Comparison of ENCODE assay signal across 13 cellular contexts in the genomic region with DNA sequence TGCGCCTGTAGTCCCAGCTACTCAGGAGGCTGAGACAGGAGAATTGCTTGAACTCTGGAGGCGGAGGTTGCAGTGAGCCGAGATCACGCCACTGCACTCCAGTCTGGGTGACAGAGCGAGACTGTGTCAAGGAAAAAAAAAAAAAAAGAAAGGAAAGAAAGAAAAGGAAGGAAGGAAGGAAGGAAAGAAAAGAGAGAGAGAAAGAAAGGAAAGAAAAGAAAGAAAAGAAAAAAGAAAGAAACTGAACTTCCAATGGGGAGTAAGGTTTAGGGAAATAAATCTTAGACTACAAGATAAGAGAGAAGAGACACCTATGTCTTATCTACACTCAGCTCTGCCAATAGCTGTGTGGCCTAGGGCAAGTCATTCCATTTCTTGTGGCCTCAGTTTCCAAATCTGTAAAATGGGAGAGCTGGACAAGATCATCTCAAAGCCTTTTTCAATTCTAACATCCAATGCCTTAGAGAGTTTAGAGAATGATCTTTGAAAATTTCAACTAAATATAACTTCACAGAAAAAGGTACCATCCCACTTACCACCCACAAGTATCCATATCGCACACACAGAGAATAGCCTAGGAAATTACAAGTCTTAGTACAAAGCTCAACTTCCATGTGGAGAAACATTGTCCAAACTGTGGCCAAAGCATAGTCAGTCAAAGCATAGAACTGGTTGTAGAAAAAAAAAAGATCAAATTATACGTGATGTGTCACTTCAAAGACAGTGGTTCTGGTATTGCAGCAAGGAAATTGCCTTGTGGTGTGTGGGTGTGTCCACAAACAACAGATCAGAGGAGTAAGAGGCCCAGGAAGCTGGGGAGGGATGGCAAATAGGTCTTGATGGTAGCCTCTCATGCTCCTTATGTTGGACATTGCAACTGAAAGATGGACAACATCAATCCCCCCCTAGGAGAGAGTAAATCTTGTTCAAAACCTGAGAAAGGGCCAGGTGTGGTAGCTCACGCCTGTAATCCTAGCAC. TPM values are rescaled to one million over a fixed set of nuclear protein-coding genes. Genes with fewer than 3 reads are reported as not detected.
A peak's percentile ranks its signal among the peaks of the same experiment; 100 is the strongest.
DNase-seq lines count a peak whose midpoint lies in the region; ATAC-seq and TF ChIP-seq lines count a peak whose summit lies in the region.
"Had no signal": no experiment of that assay in that cellular context is flagged by ENCODE, and none has a peak within 500 bp of the region (broad histone marks: within the 10 kb centered on the region; RNA-seq: fewer than 3 reads in every experiment).

No MANE protein-coding gene starts in this region.

- H3K27me3 ChIP-seq in DND-41 (ENCODE audit: insufficient read depth, low read length, poor library complexity) (no peaks in the 10 kb centered on the region), left lung (no peaks in the 10 kb centered on the region), gastroesophageal sphincter (no peaks in the 10 kb centered on the region)

- H4K20me1 ChIP-seq in DND-41 (ENCODE audit: insufficient read depth, low read length): no peaks in the 10 kb centered on the region

- in situ Hi-C loops in G401 (cut with HindIII; ENCODE audit: low sequenced_read_pairs): no loop called here

- no peaks in the 10 kb centered on the region for H3K36me3 ChIP-seq in DND-41 (ENCODE audit: insufficient read depth, low read length)
- H3K36me3 ChIP-seq in left lung: no peaks in the 10 kb centered on the region
- H3K36me3 ChIP-seq in gastroesophageal sphincter: no peaks in the 10 kb centered on the region

- H3K27ac ChIP-seq in DND-41 (ENCODE audit: low read length) (no peak overlapping the region), left lung (no peak overlapping the region), gastroesophageal sphincter (no peak overlapping the region)
- H3K27ac ChIP-seq: skin epidermis had no signal

- H3K9ac ChIP-seq in DND-41 (ENCODE audit: low read depth, low read length): no peak overlapping the region

- no peaks in the 10 kb centered on the region for H3K27me3 Mint-ChIP-seq in activated T-helper 17 cell treated with anti-CD3 and anti-CD28 coated beads, Interleukin-2, amount 50 U/mL, for 72 hours

- peaks cover 10% of the 10 kb centered on the region for H3K4me1 Mint-ChIP-seq in activated T-helper 17 cell treated with anti-CD3 and anti-CD28 coated beads, Interleukin-2, amount 50 U/mL, for 72 hours

- H3K36me3 Mint-ChIP-seq in activated T-helper 17 cell treated with anti-CD3 and anti-CD28 coated beads, Interleukin-2, amount 50 U/mL, for 72 hours (ENCODE audit: low read depth): no peaks in the 10 kb centered on the region

- DNase-seq in DND-41 (peak; percentile 37), M059J (ENCODE audit: low read depth) (peak; percentile 45), left lung (no peak), epidermal melanocyte (ENCODE audit: insufficient read length, low spot score) (no peak), G401 (ENCODE audit: low spot score) (no peak)
- DNase-seq: activated effector memory CD4-positive, alpha-beta T cell treated with anti-CD3 and anti-CD28 coated beads, Interleukin-2, amount 50 U/mL, for 16 hours had no signal

- no peak overlapping the region for H2AFZ ChIP-seq in DND-41 (ENCODE audit: low read depth, low read length)

- H3K9me3 Mint-ChIP-seq in activated T-helper 17 cell treated with anti-CD3 and anti-CD28 coated beads, Interleukin-2, amount 50 U/mL, for 72 hours: no peaks in the 10 kb centered on the region

- no peak overlapping the region for H3K4me2 ChIP-seq in DND-41 (ENCODE audit: insufficient read depth, low read length)

- no peaks in the 10 kb centered on the region for H3K79me2 ChIP-seq in DND-41 (ENCODE audit: insufficient read depth, low read length)

- H3K4me3 ChIP-seq in DND-41 (ENCODE audit: low read depth in 1 of 2, low read length in 2 of 2): no peak overlapping the region
- H3K4me3 ChIP-seq in left lung: no peak overlapping the region
- no peak overlapping the region for H3K4me3 ChIP-seq in gastroesophageal sphincter
- H3K4me3 ChIP-seq: skin epidermis had no signal

- no peak for TF ChIP-seq EP300 in gastroesophageal sphincter (IDR thresholded peaks at IDR 0.05)

- ATAC-seq in DND-41 (ENCODE audit: insufficient read depth, low read depth) (peak; percentile 81), left lung (peak; percentile 18), HG02981 (IDR thresholded peaks at IDR 0.05; ENCODE audit: unreplicated experiment) (no peak), gastroesophageal sphincter (no peak)
- peak; percentile 77 for ATAC-seq in activated T-helper 17 cell treated with anti-CD3 and anti-CD28 coated beads, Interleukin-2, amount 50 U/mL, for 72 hours (replicated peaks)

- no peaks in the 10 kb centered on the region for H3K9me3 ChIP-seq in DND-41 (ENCODE audit: insufficient read depth, low read length, severe bottlenecking)
- H3K9me3 ChIP-seq in left lung: no peaks in the 10 kb centered on the region
- no peaks in the 10 kb centered on the region for H3K9me3 ChIP-seq in gastroesophageal sphincter

- TF ChIP-seq POLR2A in gastroesophageal sphincter (IDR thresholded peaks at IDR 0.05): no peak

- H3K4me1 ChIP-seq in DND-41 (ENCODE audit: insufficient read depth, low read length) (no peaks in the 10 kb centered on the region), left lung (peaks cover 0 to 18% of the 10 kb centered on the region in 2 donors), gastroesophageal sphincter (peaks cover 0 to 15% (median under 1%) of the 10 kb centered on the region in 3 donors)

- H3K4me3 Mint-ChIP-seq in activated T-helper 17 cell treated with anti-CD3 and anti-CD28 coated beads, Interleukin-2, amount 50 U/mL, for 72 hours: no peak overlapping the region

- H3K27ac Mint-ChIP-seq in activated T-helper 17 cell treated with anti-CD3 and anti-CD28 coated beads, Interleukin-2, amount 50 U/mL, for 72 hours: no peak overlapping the region

- intact Hi-C loops in left lung (cut with DNase I): no loop called here

- WGBS in gastroesophageal sphincter (ENCODE audit: low coverage in 1 of 2), 2 donors: 72 to 89% methylated on average over 5 to 8 of the region's 8 CpGs

- TF ChIP-seq CTCF in DND-41 (IDR thresholded peaks at IDR 0.05; ENCODE audit: borderline replicate concordance, extremely low read depth, low read length, poor library complexity, severe bottlenecking): no peak
- no peak for TF ChIP-seq CTCF in left lung (IDR thresholded peaks at IDR 0.05)
- no peak for TF ChIP-seq CTCF in gastroesophageal sphincter (IDR thresholded peaks at IDR 0.05)

RNA-seq across cellular contexts. Expression of gene SLC14A2, which starts 42.4 kb away (rescaled TPM):
- total RNA-seq in M059J (2014; rRNA removed; shearing (Covaris generic)): 0.07 TPM in 1 of 2 replicates, not detected in the other
- under 1 TPM; 0.09 to 0.11 TPM for total RNA-seq in activated T-helper 17 cell treated with anti-CD3 and anti-CD28 coated beads, Interleukin-2, amount 50 U/mL, for 72 hours
- under 1 TPM; 0.12 to 0.37 TPM for total RNA-seq in left lung
- not detected in 2 replicates for total RNA-seq in G401 (2014; rRNA removed; shearing (Covaris generic))
- under 1 TPM in 1 of 4 donors, not detected in 3; 0.15 TPM for total RNA-seq in gastroesophageal sphincter
- total RNA-seq: HT-29, myocyte, OCI-LY7 had no signal

Comparison
In these comparisons a context has a peak if more than half of its experiments do, and no peak if none do; other contexts are left out.
1. ATAC-seq: peak in DND-41 (single experiment), activated T-helper 17 cell treated with anti-CD3 and anti-CD28 coated beads, Interleukin-2, amount 50 U/mL, for 72 hours (single experiment) and left lung (single experiment); none in HG02981 (single experiment) and gastroesophageal sphincter (single experiment).
2. DNase-seq: peak in DND-41 (single experiment) and M059J (single experiment); none in left lung (0 of 2), epidermal melanocyte (single experiment) and G401 (single experiment).